Comparison of ENCODE assay signal across 8 cellular contexts in genomic region chr17:28812136-28812979, GRCh38. TPM values are rescaled to one million over a fixed set of nuclear protein-coding genes. Genes with fewer than 3 reads are reported as not detected.
DNase-seq lines count a peak whose midpoint lies in the region; ATAC-seq and TF ChIP-seq lines count a peak whose summit lies in the region.

No MANE protein-coding gene starts in this region.

- peak overlapping the region; percentile 91 for H3K27ac Mint-ChIP-seq in HFFc6
- peak overlapping the region; percentile 93 for H3K27ac Mint-ChIP-seq in activated naive CD4-positive, alpha-beta T cell treated with anti-CD3 and anti-CD28 coated beads, Interleukin-2, amount 50 U/mL, for 24 hours

- no peak for TF ChIP-seq POLR2A in testis (IDR thresholded peaks at IDR 0.05)

- peaks cover 38% of the 10 kb centered on the region for H3K4me1 Mint-ChIP-seq in HFFc6 (ENCODE audit: low read depth)
- peaks cover 50% of the 10 kb centered on the region for H3K4me1 Mint-ChIP-seq in activated naive CD4-positive, alpha-beta T cell treated with anti-CD3 and anti-CD28 coated beads, Interleukin-2, amount 50 U/mL, for 24 hours

- intact Hi-C loops in testis (cut with DNase I; ENCODE audit: low total_unique reads): no loop called here

- H3K9me3 ChIP-seq in testis: no peaks in the 10 kb centered on the region

- ATAC-seq in omental fat pad (ENCODE audit: low FRiP score): peak; percentile 99

- TF ChIP-seq CTCF in HFFc6 (IDR thresholded peaks at IDR 0.05): no peak
- no peak for TF ChIP-seq CTCF in omental fat pad (IDR thresholded peaks at IDR 0.05)
- no peak for TF ChIP-seq CTCF in testis (IDR thresholded peaks at IDR 0.05)

- no peaks in the 10 kb centered on the region for H3K27me3 ChIP-seq in testis

- H3K27me3 Mint-ChIP-seq in HFFc6 (ENCODE audit: insufficient read depth): no peaks in the 10 kb centered on the region; the same call in 1 of the 2 replicates
- no peaks in the 10 kb centered on the region for H3K27me3 Mint-ChIP-seq in activated naive CD4-positive, alpha-beta T cell treated with anti-CD3 and anti-CD28 coated beads, Interleukin-2, amount 50 U/mL, for 24 hours

- H3K4me1 ChIP-seq in testis: peaks cover 28% of the 10 kb centered on the region

- no peaks in the 10 kb centered on the region for H3K36me3 ChIP-seq in testis (ENCODE audit: low read depth, missing control alignments)

- H3K4me3 Mint-ChIP-seq in HFFc6: peak overlapping the region; percentile 91
- peak overlapping the region; percentile 91 for H3K4me3 Mint-ChIP-seq in activated naive CD4-positive, alpha-beta T cell treated with anti-CD3 and anti-CD28 coated beads, Interleukin-2, amount 50 U/mL, for 24 hours

- peak overlapping the region; percentile 73 to 86 for H3K4me3 ChIP-seq in testis

- H3K9me3 Mint-ChIP-seq in HFFc6: no peaks in the 10 kb centered on the region
- no peaks in the 10 kb centered on the region for H3K9me3 Mint-ChIP-seq in activated naive CD4-positive, alpha-beta T cell treated with anti-CD3 and anti-CD28 coated beads, Interleukin-2, amount 50 U/mL, for 24 hours

- DNase-seq in GM04503 (ENCODE audit: low read depth) (peak; percentile 82), HFFc6 (peak; percentile 96), NAMALWA (ENCODE audit: low spot score) (peak; percentile 97), SK-N-DZ (ENCODE audit: low spot score) (peak; percentile 99), glomerular visceral epithelial cell (ENCODE audit: extremely low spot score) (peak; percentile 97), omental fat pad (ENCODE audit: low spot score) (peak; percentile 77), testis (peak; percentile 98)

- peaks cover 1% of the 10 kb centered on the region; the same call in 1 of the 2 replicates for H3K36me3 Mint-ChIP-seq in HFFc6 (ENCODE audit: low read depth)
- H3K36me3 Mint-ChIP-seq in activated naive CD4-positive, alpha-beta T cell treated with anti-CD3 and anti-CD28 coated beads, Interleukin-2, amount 50 U/mL, for 24 hours: no peaks in the 10 kb centered on the region

- peak overlapping the region; percentile 86 to 90 for H3K27ac ChIP-seq in testis

- WGBS in testis, 2 donors: 0 to 1% methylated on average over 27 to 49 of the region's 49 CpGs

RNA-seq across cellular contexts. Expression of gene FAM222B, which starts 30.2 kb away (rescaled TPM):
- total RNA-seq in HFFc6 (2021; fragmentation: NEBNext Ultra II Directional; extraction: Animal tissue kit (Norgen Biotek cat#: 25700)): 10 to 100 TPM; 14.5 to 17.2 (median 16.6) TPM
- polyA plus RNA-seq in SK-N-DZ (2014; cell fraction: cytosol; rRNA removed): 8.2 and 8.3 TPM in 2 replicates
- polyA plus RNA-seq in SK-N-DZ (2014; cell fraction: nucleus; rRNA removed): 2.4 and 4.1 TPM in 2 replicates
- total RNA-seq in omental fat pad (10 to 100 TPM; 12.2 to 19.0 (median 14.0) TPM), testis (10 to 100 TPM; 69.6 to 74.5 TPM)
- 84.5 TPM for polyA plus RNA-seq in testis (ENCODE audit: insufficient read depth, low read depth, low replicate concordance)

RNA-seq across cellular contexts. Expression of gene ERAL1, which starts 42.5 kb away (rescaled TPM):
- 10 to 100 TPM; 43.3 to 55.1 (median 46.1) TPM for total RNA-seq in HFFc6 (2021; fragmentation: NEBNext Ultra II Directional; extraction: Animal tissue kit (Norgen Biotek cat#: 25700))
- 65.6 and 92.8 TPM in 2 replicates for polyA plus RNA-seq in SK-N-DZ (2014; cell fraction: cytosol; rRNA removed)
- polyA plus RNA-seq in SK-N-DZ (2014; cell fraction: nucleus; rRNA removed): 75.0 and 114 TPM in 2 replicates
- 10 to 100 TPM; 21.3 to 35.9 (median 27.8) TPM for total RNA-seq in omental fat pad
- 10 to 100 TPM; 61.1 to 75.2 TPM for total RNA-seq in testis
- polyA plus RNA-seq in testis (ENCODE audit: insufficient read depth, low read depth, low replicate concordance): 54.8 TPM

Comparison
In these comparisons a context has a peak if more than half of its experiments do, and no peak if none do; other contexts are left out.
1. Peak in every context shown above with its lines: DNase-seq, ATAC-seq, H3K4me3 ChIP-seq and H3K27ac ChIP-seq.